ENCODE assay signal across 11 cellular contexts in the genomic region with DNA sequence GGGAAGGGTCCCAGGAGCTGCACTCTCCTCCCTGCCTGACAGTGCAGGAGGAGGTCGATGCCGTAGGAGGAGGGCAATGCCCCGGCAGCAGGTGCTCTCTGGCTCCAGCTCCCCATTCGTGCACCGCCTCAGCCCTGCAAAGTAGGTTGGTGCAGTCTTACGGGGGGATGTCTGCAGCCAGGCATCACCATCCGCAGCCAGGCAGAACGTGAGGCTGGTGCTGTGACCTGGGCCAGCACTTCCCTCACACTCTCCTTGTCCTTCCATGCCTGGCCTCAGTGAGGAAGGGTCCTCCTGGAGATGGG.
A peak's percentile ranks its signal among the peaks of the same experiment; 100 is the strongest.
DNase-seq lines count a peak whose midpoint lies in the region; ATAC-seq, FAIRE-seq and TF ChIP-seq lines count a peak whose summit lies in the region.
"Had no signal": no experiment of that assay in that cellular context is flagged by ENCODE, and none has a peak within 500 bp of the region (broad histone marks: within the 10 kb centered on the region; RNA-seq: fewer than 3 reads in every experiment).

No MANE protein-coding gene starts in this region.

- POLR2A ChIA-PET in GM10248 (lab: Yijun Ruan, JAX) = no interaction called here

- DNase-seq in activated effector memory CD4-positive, alpha-beta T cell treated with anti-CD3 and anti-CD28 coated beads, Interleukin-2, amount 50 U/mL, for 16 hours = peak; percentile 63
- no peak for DNase-seq in activated effector memory CD4-positive, alpha-beta T cell treated with Interleukin-2 at 50 U/mL for 16 hours
- DNase-seq in GM12891 (ENCODE audit: insufficient read length, low spot score) = no peak
- DNase-seq in chondrocyte (ENCODE audit: low spot score) = peak; percentile 70
- peak; percentile 75 for DNase-seq in osteocyte (ENCODE audit: extremely low spot score, unreplicated experiment)
- DNase-seq in GM10248 (ENCODE audit: extremely low spot score) = no peak
- no peak for DNase-seq in NCI-H1048 (lab: John Stamatoyannopoulos, UW)
- DNase-seq: NCI-H2227 treated with DMSO at 0.1 percent for 48 hours had no signal

- H3K4me1 Mint-ChIP-seq in chondrocyte (ENCODE audit: low read depth) = no peaks in the 10 kb centered on the region
- H3K4me1 Mint-ChIP-seq in osteocyte (ENCODE audit: unreplicated experiment) = no peaks in the 10 kb centered on the region

- peak; percentile 65 for FAIRE-seq in GM12891 (lab: Jason Lieb, UNC)
- FAIRE-seq: keratinocyte had no signal

- no peak overlapping the region for H3K4me3 Mint-ChIP-seq in chondrocyte (ENCODE audit: unreplicated experiment)
- H3K4me3 Mint-ChIP-seq in osteocyte (ENCODE audit: unreplicated experiment) = no peak overlapping the region
- H3K4me3 Mint-ChIP-seq: WTC11 had no signal

- H3K27me3 Mint-ChIP-seq in chondrocyte (ENCODE audit: low read depth) (peaks cover 4% of the 10 kb centered on the region), osteocyte (ENCODE audit: unreplicated experiment) (no peaks in the 10 kb centered on the region)

- H3K36me3 Mint-ChIP-seq in chondrocyte (ENCODE audit: low read depth) (no peaks in the 10 kb centered on the region), osteocyte (ENCODE audit: unreplicated experiment) (no peaks in the 10 kb centered on the region)

- H3K9me3 Mint-ChIP-seq in chondrocyte (ENCODE audit: low read depth) = peaks cover 27% of the 10 kb centered on the region
- H3K9me3 Mint-ChIP-seq in osteocyte (ENCODE audit: unreplicated experiment) = peaks cover 25% of the 10 kb centered on the region

- H3K27ac Mint-ChIP-seq in chondrocyte (ENCODE audit: unreplicated experiment) (no peak overlapping the region), osteocyte (ENCODE audit: unreplicated experiment) (no peak overlapping the region)
- H3K27ac Mint-ChIP-seq: WTC11 had no signal

- CTCF ChIA-PET in GM10248 (lab: Yijun Ruan, JAX) = no interaction called here

- TF ChIP-seq POLR2A in GM12891 (IDR thresholded peaks at IDR 0.05; ENCODE audit: low read depth, low read length) = no peak

- ATAC-seq in GM19328 (IDR thresholded peaks at IDR 0.05; ENCODE audit: unreplicated experiment) = no peak
- ATAC-seq: WTC11 had no signal

- TF ChIP-seq CTCF in chondrocyte (IDR thresholded peaks at IDR 0.05) = no peak
- no peak for TF ChIP-seq CTCF in osteocyte (IDR thresholded peaks at IDR 0.05)
- TF ChIP-seq CTCF in GM10248 (IDR thresholded peaks at IDR 0.05; ENCODE audit: control extremely low read depth, extremely low read depth, low read depth, missing control alignments) = no peak

TF ChIP-seq in GM12891, 5 proteins besides CTCF, POLR2A, EP300 and RAD21:
- no peak for TF ChIP-seq POLR2AphosphoS5 (IDR thresholded peaks at IDR 0.05; ENCODE audit: low read depth, low read length)
- no peak for TF ChIP-seq POU2F2 (IDR thresholded peaks at IDR 0.05; ENCODE audit: low read depth, low read length)
- no peak for TF ChIP-seq TAF1 (IDR thresholded peaks at IDR 0.05; ENCODE audit: low read depth, low read length)
- no peak for TF ChIP-seq SPI1 (IDR thresholded peaks at IDR 0.05; ENCODE audit: low read depth, low read length)
- TF ChIP-seq PAX5 (IDR thresholded peaks at IDR 0.05; ENCODE audit: insufficient read depth, low read length, severe bottlenecking) = no peak

Comparison
In these comparisons a context has a peak if more than half of its experiments do, and no peak if none do; other contexts are left out.
1. DNase-seq: peak in activated effector memory CD4-positive, alpha-beta T cell treated with anti-CD3 and anti-CD28 coated beads, Interleukin-2, amount 50 U/mL, for 16 hours (single experiment), chondrocyte (single experiment) and osteocyte (single experiment); none in activated effector memory CD4-positive, alpha-beta T cell treated with Interleukin-2 at 50 U/mL for 16 hours (single experiment), GM12891 (single experiment), GM10248 (single experiment) and NCI-H1048 (single experiment).